Comparison of ENCODE assay signal across 9 cellular contexts in genomic region chr1:92599184-92599583, GRCh38.
DNase-seq lines count a peak whose midpoint lies in the region; ATAC-seq and TF ChIP-seq lines count a peak whose summit lies in the region.
"Had no signal": no experiment of that assay in that cellular context is flagged by ENCODE, and none has a peak within 500 bp of the region (broad histone marks: within the 10 kb centered on the region; RNA-seq: fewer than 3 reads in every experiment).

No MANE protein-coding gene starts in this region.

- peak; percentile 63 for ATAC-seq in GM18511 (IDR thresholded peaks at IDR 0.05; ENCODE audit: unreplicated experiment)

- no peak overlapping the region for H3K23ac ChIP-seq in neuronal stem cell (ENCODE audit: low read depth, low read length, poor library complexity)

- H3K9me3 ChIP-seq in neuronal stem cell (replicated peaks in 1 of 2; ENCODE audit: control insufficient read depth in 2 of 2, insufficient read depth in 1 of 2, low read depth in 1 of 2, low read length in 2 of 2) = no peaks in the 10 kb centered on the region

- H3K9ac ChIP-seq in neuronal stem cell (ENCODE audit: low read depth, low read length, poor library complexity) = no peak overlapping the region

- TF ChIP-seq POLR2A in erythroblast (IDR thresholded peaks at IDR 0.05; ENCODE audit: low read length) = no peak

- H3K4me3 ChIP-seq in AG04449 (ENCODE audit: low read depth, low read length) (no peak overlapping the region), neuronal stem cell (ENCODE audit: low read length in 2 of 2) (no peak overlapping the region)

- no CpG with 5 or more reads among the region's 2 CpGs for WGBS in neuronal stem cell (ENCODE audit: extremely low coverage in 2 of 2, insufficient read length in 2 of 2, insufficient replicate concordance in 1 of 2), 2 donors

- H3K4me2 ChIP-seq in neuronal stem cell (ENCODE audit: insufficient read depth, low read length, poor library complexity, severe bottlenecking) = no peak overlapping the region

- CTCF ChIA-PET in AG04449 (lab: Yijun Ruan, JAX) = interaction anchor here (1.6 to 2.6 kb wide), 4 partner anchors 21 to 295 kb away, joined by 4 to 14 read pairs (median 8); no protein-coding TSS in a partner anchor

- no peak overlapping the region for H4K91ac ChIP-seq in neuronal stem cell (ENCODE audit: low read depth, low read length, poor library complexity)

- no peak overlapping the region for H2BK5ac ChIP-seq in neuronal stem cell (ENCODE audit: low read length)

- no peak overlapping the region for H3K14ac ChIP-seq in neuronal stem cell (ENCODE audit: low read length)

- no peak overlapping the region for H2BK12ac ChIP-seq in neuronal stem cell (ENCODE audit: low read length)

- DNase-seq in AG04449 (ENCODE audit: low read depth, low spot score) = peak; percentile 4
- peak; percentile 4 for DNase-seq in NCI-H460 (ENCODE audit: extremely low read depth, low read depth)
- peak; percentile 13 to 22 for DNase-seq in erythroblast (lab: John Stamatoyannopoulos, UW)
- DNase-seq in NCI-H2227 (lab: John Stamatoyannopoulos, UW; ENCODE audit: unreplicated experiment) = no peak
- DNase-seq in stimulated activated CD4-positive, alpha-beta T cell treated with anti-CD3 and anti-CD28 coated beads, Interleukin-1b, Interleukin-23, amount 100 ng/mL, for 48 hours = no peak
- no peak for DNase-seq in neuronal stem cell (ENCODE audit: low spot score)
- DNase-seq in activated CD8-positive, alpha-beta memory T cell treated with anti-CD3 and anti-CD28 coated beads, Interleukin-2, amount 50 U/mL, for 48 hours = no peak
- DNase-seq: activated T-cell treated with anti-CD3 and anti-CD28 coated beads, Interleukin-2, amount 50 U/mL, for 4 hours had no signal

- no peak overlapping the region for H2AFZ ChIP-seq in neuronal stem cell (ENCODE audit: low read length)

- H3K27me3 ChIP-seq in neuronal stem cell (ENCODE audit: control insufficient read depth in 3 of 3, insufficient read depth in 3 of 3, low read depth in 1 of 3, low read length in 3 of 3) = no peaks in the 10 kb centered on the region

- peak; percentile 10 for TF ChIP-seq CTCF in AG04449 (IDR thresholded peaks at IDR 0.05; ENCODE audit: insufficient read depth, low read length, missing control alignments)

- H3K18ac ChIP-seq in neuronal stem cell (ENCODE audit: low read length) = no peak overlapping the region

- H3K4ac ChIP-seq in neuronal stem cell (ENCODE audit: low read length) = no peak overlapping the region

- no peaks in the 10 kb centered on the region for H3K4me1 ChIP-seq in neuronal stem cell (ENCODE audit: control insufficient read depth in 2 of 2, insufficient read depth in 1 of 2, low read depth in 1 of 2, low read length in 2 of 2)

- H2BK15ac ChIP-seq in neuronal stem cell (ENCODE audit: low read length) = no peak overlapping the region

- H2BK120ac ChIP-seq in neuronal stem cell (ENCODE audit: low read depth, low read length) = no peak overlapping the region

- no peak overlapping the region for H3K27ac ChIP-seq in neuronal stem cell (replicated peaks; ENCODE audit: low read length)

- H3K36me3 ChIP-seq in neuronal stem cell (replicated peaks in 1 of 2; ENCODE audit: control insufficient read depth in 2 of 2, insufficient read depth in 2 of 2, low read length in 2 of 2) = peaks cover 0 to 3% of the 10 kb centered on the region in 2 donors

- H2AK5ac ChIP-seq in neuronal stem cell (ENCODE audit: low read depth, low read length) = no peak overlapping the region

- POLR2A ChIA-PET in AG04449 (lab: Yijun Ruan, JAX) = no interaction called here

- no peaks in the 10 kb centered on the region for H3K79me1 ChIP-seq in neuronal stem cell (ENCODE audit: low read depth, low read length)

- H4K8ac ChIP-seq in neuronal stem cell (ENCODE audit: low read depth, low read length) = no peak overlapping the region

Comparison
In these comparisons a context has a peak if more than half of its experiments do, and no peak if none do; other contexts are left out.
1. DNase-seq: peak in AG04449 (single experiment), NCI-H460 (single experiment) and erythroblast (2 of 2); none in NCI-H2227 (single experiment), stimulated activated CD4-positive, alpha-beta T cell treated with anti-CD3 and anti-CD28 coated beads, Interleukin-1b, Interleukin-23, amount 100 ng/mL, for 48 hours (single experiment), neuronal stem cell (single experiment) and activated CD8-positive, alpha-beta memory T cell treated with anti-CD3 and anti-CD28 coated beads, Interleukin-2, amount 50 U/mL, for 48 hours (single experiment).